15 cellular contexts compared by ENCODE assay signal in the genomic region with DNA sequence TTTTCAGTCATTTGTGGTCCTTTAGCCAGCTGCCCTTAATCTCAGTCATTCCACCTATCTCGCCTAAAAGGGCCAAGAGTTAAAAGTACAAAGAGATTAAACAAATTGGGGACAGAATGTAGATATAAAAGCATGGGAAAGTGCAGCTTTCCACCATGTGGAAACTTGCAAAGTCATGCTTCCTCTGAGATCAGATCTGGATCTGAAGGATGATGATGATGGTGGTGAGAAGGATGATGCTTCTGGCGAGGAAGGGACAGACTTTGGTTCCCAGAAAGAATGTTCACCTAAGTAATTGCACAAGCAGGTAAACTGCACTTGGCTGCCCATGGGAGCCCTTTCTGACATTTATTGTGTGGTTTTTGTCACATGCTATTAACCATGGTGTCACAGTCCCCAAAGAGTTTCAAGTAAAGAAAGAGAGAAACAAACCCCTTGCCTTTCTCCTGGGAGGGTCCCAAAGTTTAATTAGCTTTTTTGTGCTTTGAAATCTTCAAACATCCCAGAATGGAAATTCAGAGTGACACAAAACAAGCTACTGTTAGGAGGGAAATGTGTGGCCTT. TPM values are rescaled to one million over a fixed set of nuclear protein-coding genes. Genes with fewer than 3 reads are reported as not detected.
DNase-seq lines count a peak whose midpoint lies in the region; ATAC-seq and TF ChIP-seq lines count a peak whose summit lies in the region.
"Had no signal": no experiment of that assay in that cellular context is flagged by ENCODE, and none has a peak within 500 bp of the region (broad histone marks: within the 10 kb centered on the region; RNA-seq: fewer than 3 reads in every experiment).

No MANE protein-coding gene starts in this region.

- POLR2A ChIA-PET in activated CD4-positive, alpha-beta memory T cell treated with anti-CD3 and anti-CD28 coated beads for 36 hours (lab: Charles Lee) = no interaction called here
- POLR2A ChIA-PET in activated CD4-positive, alpha-beta memory T cell treated with anti-CD3 and anti-CD28 coated beads, Interleukin-2, amount 10 ng/mL, durations not matched to agents 7 days and 5 days (lab: Charles Lee) = interaction anchor here (2.3 kb wide), 1 partner anchor 11 kb away, joined by 7 read pairs; no protein-coding TSS in a partner anchor

- peak overlapping the region; percentile 61 for H3K27ac Mint-ChIP-seq in activated CD4-positive, alpha-beta memory T cell treated with anti-CD3 and anti-CD28 coated beads for 36 hours
- no peak overlapping the region for H3K27ac Mint-ChIP-seq in activated CD4-positive, alpha-beta memory T cell treated with anti-CD3 and anti-CD28 coated beads, Interleukin-2, amount 10 ng/mL, durations not matched to agents 7 days and 5 days
- peak overlapping the region; percentile 22 to 32 for H3K27ac Mint-ChIP-seq in stimulated activated naive CD8-positive, alpha-beta T cell treated with anti-CD3 and anti-CD28 coated beads, Interleukin-15, amount 100 ng/mL, for 72 hours

- CTCF ChIA-PET in activated CD4-positive, alpha-beta memory T cell treated with anti-CD3 and anti-CD28 coated beads for 36 hours (lab: Charles Lee) = interaction anchor here (0.7 kb wide), 1 partner anchor 13 kb away, joined by 3 read pairs; no protein-coding TSS in a partner anchor
- CTCF ChIA-PET in activated CD4-positive, alpha-beta memory T cell treated with anti-CD3 and anti-CD28 coated beads, Interleukin-2, amount 10 ng/mL, durations not matched to agents 7 days and 5 days (lab: Charles Lee) = interaction anchor here (1.3 kb wide), 1 partner anchor 11 kb away, joined by 6 read pairs; no protein-coding TSS in a partner anchor

- ATAC-seq in left lung (no peak), GM21367 (IDR thresholded peaks at IDR 0.05; ENCODE audit: unreplicated experiment) (no peak), GM19463 (IDR thresholded peaks at IDR 0.05; ENCODE audit: unreplicated experiment) (no peak), GM18517 (IDR thresholded peaks at IDR 0.05; ENCODE audit: unreplicated experiment) (no peak)
- no peak for ATAC-seq in stimulated activated naive CD8-positive, alpha-beta T cell treated with anti-CD3 and anti-CD28 coated beads, Interleukin-15, amount 100 ng/mL, for 72 hours
- ATAC-seq: mucosa of descending colon had no signal

- no peak for DNase-seq in activated CD4-positive, alpha-beta memory T cell treated with anti-CD3 and anti-CD28 coated beads for 36 hours
- no peak for DNase-seq in activated CD4-positive, alpha-beta memory T cell treated with anti-CD3 and anti-CD28 coated beads, Interleukin-2, amount 10 ng/mL, durations not matched to agents 7 days and 5 days
- DNase-seq in ascending aorta (ENCODE audit: low spot score in 2 of 2) (no peak), left lung (no peak)
- no peak for DNase-seq in stimulated activated naive CD8-positive, alpha-beta T cell treated with anti-CD3 and anti-CD28 coated beads, Interleukin-15, amount 100 ng/mL, for 72 hours
- DNase-seq: Caco-2; GDM1; GOT3; mucosa of descending colon; NCI-H446; stimulated activated CD4-positive, alpha-beta T cell treated with anti-CD3 and anti-CD28 coated beads, Interleukin-2, amount 100 ng/mL, for 24 hours had no signal

- peaks cover 7 to 10% of the 10 kb centered on the region in 2 donors for H3K9me3 ChIP-seq in ascending aorta
- no peaks in the 10 kb centered on the region for H3K9me3 ChIP-seq in left lung
- H3K9me3 ChIP-seq: Caco-2, mucosa of descending colon had no signal

- no peak overlapping the region for H3K4me3 Mint-ChIP-seq in activated CD4-positive, alpha-beta memory T cell treated with anti-CD3 and anti-CD28 coated beads for 36 hours
- no peak overlapping the region for H3K4me3 Mint-ChIP-seq in activated CD4-positive, alpha-beta memory T cell treated with anti-CD3 and anti-CD28 coated beads, Interleukin-2, amount 10 ng/mL, durations not matched to agents 7 days and 5 days
- H3K4me3 Mint-ChIP-seq in stimulated activated naive CD8-positive, alpha-beta T cell treated with anti-CD3 and anti-CD28 coated beads, Interleukin-15, amount 100 ng/mL, for 72 hours = peak overlapping the region in 1 of 2 donors; percentile 16

- no peaks in the 10 kb centered on the region for H3K9me3 Mint-ChIP-seq in activated CD4-positive, alpha-beta memory T cell treated with anti-CD3 and anti-CD28 coated beads for 36 hours
- peaks cover 2% of the 10 kb centered on the region for H3K9me3 Mint-ChIP-seq in activated CD4-positive, alpha-beta memory T cell treated with anti-CD3 and anti-CD28 coated beads, Interleukin-2, amount 10 ng/mL, durations not matched to agents 7 days and 5 days
- no peaks in the 10 kb centered on the region for H3K9me3 Mint-ChIP-seq in stimulated activated naive CD8-positive, alpha-beta T cell treated with anti-CD3 and anti-CD28 coated beads, Interleukin-15, amount 100 ng/mL, for 72 hours

- TF ChIP-seq CTCF in ascending aorta (IDR thresholded peaks at IDR 0.05) (no peak), left lung (IDR thresholded peaks at IDR 0.05) (no peak)

- no peaks in the 10 kb centered on the region for H3K27me3 Mint-ChIP-seq in activated CD4-positive, alpha-beta memory T cell treated with anti-CD3 and anti-CD28 coated beads for 36 hours
- H3K27me3 Mint-ChIP-seq in activated CD4-positive, alpha-beta memory T cell treated with anti-CD3 and anti-CD28 coated beads, Interleukin-2, amount 10 ng/mL, durations not matched to agents 7 days and 5 days = no peaks in the 10 kb centered on the region
- no peaks in the 10 kb centered on the region for H3K27me3 Mint-ChIP-seq in stimulated activated naive CD8-positive, alpha-beta T cell treated with anti-CD3 and anti-CD28 coated beads, Interleukin-15, amount 100 ng/mL, for 72 hours

- H3K4me3 ChIP-seq in ascending aorta (no peak overlapping the region), left lung (no peak overlapping the region)
- H3K4me3 ChIP-seq: mucosa of descending colon had no signal

- peaks cover 66% of the 10 kb centered on the region for H3K4me1 Mint-ChIP-seq in activated CD4-positive, alpha-beta memory T cell treated with anti-CD3 and anti-CD28 coated beads for 36 hours (ENCODE audit: low read depth)
- H3K4me1 Mint-ChIP-seq in activated CD4-positive, alpha-beta memory T cell treated with anti-CD3 and anti-CD28 coated beads, Interleukin-2, amount 10 ng/mL, durations not matched to agents 7 days and 5 days = peaks cover 33% of the 10 kb centered on the region
- H3K4me1 Mint-ChIP-seq in stimulated activated naive CD8-positive, alpha-beta T cell treated with anti-CD3 and anti-CD28 coated beads, Interleukin-15, amount 100 ng/mL, for 72 hours = peaks cover 74% of the 10 kb centered on the region

- H3K36me3 ChIP-seq in ascending aorta (no peaks in the 10 kb centered on the region), left lung (no peaks in the 10 kb centered on the region)

- H3K4me1 ChIP-seq in ascending aorta = peaks cover 11 to 49% of the 10 kb centered on the region in 2 donors
- H3K4me1 ChIP-seq in left lung = peaks cover 28 to 94% of the 10 kb centered on the region in 2 donors
- H3K4me1 ChIP-seq: Caco-2 had no signal

- peaks cover 13% of the 10 kb centered on the region for H3K36me3 Mint-ChIP-seq in activated CD4-positive, alpha-beta memory T cell treated with anti-CD3 and anti-CD28 coated beads for 36 hours
- peaks cover 50% of the 10 kb centered on the region for H3K36me3 Mint-ChIP-seq in activated CD4-positive, alpha-beta memory T cell treated with anti-CD3 and anti-CD28 coated beads, Interleukin-2, amount 10 ng/mL, durations not matched to agents 7 days and 5 days (ENCODE audit: low read depth)

- H3K27ac ChIP-seq in ascending aorta = peak overlapping the region; percentile 82 to 89
- peak overlapping the region; percentile 61 to 81 for H3K27ac ChIP-seq in left lung
- H3K27ac ChIP-seq: VCaP had no signal

- intact Hi-C loops in activated CD4-positive, alpha-beta memory T cell treated with anti-CD3 and anti-CD28 coated beads for 36 hours (cut with micrococcal nuclease) = no loop called here
- intact Hi-C loops in ascending aorta (cut with DNase I) = loop anchor here (5.0 kb wide), 1 partner anchor 401 kb away; no protein-coding TSS in a partner anchor
- intact Hi-C loops in left lung (cut with DNase I) = no loop called here

- H3K27me3 ChIP-seq in ascending aorta = no peaks in the 10 kb centered on the region
- no peaks in the 10 kb centered on the region for H3K27me3 ChIP-seq in left lung

RNA-seq across cellular contexts. Expression of a gene that starts 34.7 kb away (rescaled TPM):
- 10 to 100 TPM; 24.1 to 29.5 TPM for total RNA-seq in activated CD4-positive, alpha-beta memory T cell treated with anti-CD3 and anti-CD28 coated beads for 36 hours
- 10 to 100 TPM; 28.3 to 31.4 TPM for total RNA-seq in activated CD4-positive, alpha-beta memory T cell treated with anti-CD3 and anti-CD28 coated beads, Interleukin-2, amount 10 ng/mL, durations not matched to agents 7 days and 5 days
- total RNA-seq in ascending aorta = 17.0 TPM
- 10 to 100 TPM; 31.0 to 41.8 TPM for total RNA-seq in left lung
